Comparison of ENCODE assay signal across 37 cellular contexts in the genomic region with DNA sequence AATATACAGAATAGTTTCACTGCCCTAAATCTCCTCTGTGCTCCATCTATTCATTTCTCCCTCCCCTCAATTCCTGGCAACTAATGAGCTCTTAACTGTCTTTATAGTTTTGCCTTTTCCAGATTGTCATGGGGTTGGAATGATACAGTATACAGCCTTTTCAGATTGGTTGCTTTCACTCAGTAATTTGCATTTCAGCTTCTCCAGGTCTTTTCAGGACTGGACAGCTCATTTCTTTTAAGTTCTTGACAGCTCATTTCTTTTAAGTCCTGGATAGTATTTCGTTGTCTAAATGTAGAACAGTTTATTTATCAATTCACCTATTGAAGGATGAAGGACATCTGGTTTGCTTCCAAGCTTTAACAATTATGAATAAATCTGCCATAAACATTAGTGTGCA. TPM values are rescaled to one million over a fixed set of nuclear protein-coding genes. Genes with fewer than 3 reads are reported as not detected.
"Had no signal": no experiment of that assay in that cellular context is flagged by ENCODE, and none has a peak within 500 bp of the region (broad histone marks: within the 10 kb centered on the region; RNA-seq: fewer than 3 reads in every experiment).

No MANE protein-coding gene starts in this region.

- H3K27ac ChIP-seq: colonic mucosa, esophagus muscularis mucosa, heart right ventricle, lower lobe of right lung, ovary, psoas muscle, sigmoid colon, testis, tibial artery had no signal

- H3K4me3 Mint-ChIP-seq: dendritic cell treated with granulocyte-macrophage colony-stimulating factor and Interleukin-4, amounts not matched to agents 40 ng/mL and 50 ng/mL, for 4 days; endodermal cell; memory B cell; natural killer cell; stimulated activated memory B cell treated with anti-CD40 and anti-IgM and Interleukin-4, amounts not matched to agents 10 μg/mL and 1 μg/mL and 100 μg/mL, for 72 hours; type B pancreatic cell had no signal

- H3K9me3 ChIP-seq: colonic mucosa, ovary, sigmoid colon, testis had no signal

- H3K4me1 ChIP-seq: colonic mucosa, esophagus muscularis mucosa, heart right ventricle, lower lobe of right lung, psoas muscle, sigmoid colon, testis, tibial artery had no signal

- H3K27me3 Mint-ChIP-seq: dendritic cell treated with granulocyte-macrophage colony-stimulating factor and Interleukin-4, amounts not matched to agents 40 ng/mL and 50 ng/mL, for 4 days; memory B cell; stimulated activated memory B cell treated with anti-CD40 and anti-IgM and Interleukin-4, amounts not matched to agents 10 μg/mL and 1 μg/mL and 100 μg/mL, for 72 hours; type B pancreatic cell had no signal

- FAIRE-seq: islet of Langerhans had no signal

- H3K27ac Mint-ChIP-seq: dendritic cell treated with granulocyte-macrophage colony-stimulating factor and Interleukin-4, amounts not matched to agents 40 ng/mL and 50 ng/mL, for 4 days; endodermal cell; memory B cell; natural killer cell; stimulated activated memory B cell treated with anti-CD40 and anti-IgM and Interleukin-4, amounts not matched to agents 10 μg/mL and 1 μg/mL and 100 μg/mL, for 72 hours; type B pancreatic cell had no signal

- DNase-seq: colonic mucosa; effector CD8-positive, alpha-beta T cell; endodermal cell; foreskin melanocyte; glutamatergic neuron; heart right ventricle; hippocampal formation; kidney glomerular epithelial cell; left colon; left ventricle myocardium superior; lower lobe of right lung; natural killer cell; occipital lobe; ovary; posterior cingulate gyrus; psoas muscle; right cardiac atrium; sigmoid colon; stimulated activated CD4-positive, alpha-beta T cell treated with anti-CD3 and anti-CD28 coated beads, Interleukin-2, amount 100 ng/mL, for 24 hours; stimulated activated CD4-positive, alpha-beta T cell treated with anti-CD3 and anti-CD28 coated beads, Interleukin-4, amount 100 ng/mL, for 4 hours; stimulated activated naive CD8-positive, alpha-beta T cell treated with anti-CD3 and anti-CD28 coated beads, Interleukin-15, Interleukin-2, amounts not matched to agents 100 U/mL and 50 U/mL, for 24 hours; substantia nigra; testis; tibial artery had no signal

- H3K4me1 Mint-ChIP-seq: memory B cell; natural killer cell; stimulated activated memory B cell treated with anti-CD40 and anti-IgM and Interleukin-4, amounts not matched to agents 10 μg/mL and 1 μg/mL and 100 μg/mL, for 72 hours had no signal

- H3K36me3 ChIP-seq: colonic mucosa, esophagus muscularis mucosa, heart right ventricle, lower lobe of right lung, ovary, sigmoid colon, tibial artery had no signal

- H3K4me3 ChIP-seq: colonic mucosa, esophagus muscularis mucosa, heart right ventricle, lower lobe of right lung, ovary, psoas muscle, sigmoid colon, testis, tibial artery had no signal

- H3K27me3 ChIP-seq: colonic mucosa, esophagus muscularis mucosa, heart right ventricle, ovary, sigmoid colon, testis, tibial artery had no signal

- H3K36me3 Mint-ChIP-seq: memory B cell; natural killer cell; stimulated activated memory B cell treated with anti-CD40 and anti-IgM and Interleukin-4, amounts not matched to agents 10 μg/mL and 1 μg/mL and 100 μg/mL, for 72 hours; type B pancreatic cell had no signal

- H3K9me3 Mint-ChIP-seq: type B pancreatic cell had no signal

RNA-seq across cellular contexts. Expression of a gene that starts 22.6 kb away (rescaled TPM):
- total RNA-seq: colonic mucosa, endodermal cell, epithelial cell of proximal tubule, esophagus muscularis mucosa, fibroblast of lung, heart right ventricle, left colon, left ventricle myocardium superior, lower lobe of right lung, mononuclear cell, natural killer cell, occipital lobe, ovary, psoas muscle, renal cortical epithelial cell, right cardiac atrium, sigmoid colon, skeletal muscle tissue, testis, urinary bladder had no signal
- polyA plus RNA-seq: fibroblast of lung, heart right ventricle, neural cell, ovary, psoas muscle, right cardiac atrium, sigmoid colon, urinary bladder had no signal

RNA-seq across cellular contexts. Expression of a gene that starts 51.1 kb away (rescaled TPM):
- total RNA-seq: colonic mucosa, endodermal cell, epithelial cell of proximal tubule, esophagus muscularis mucosa, fibroblast of lung, heart right ventricle, left colon, left ventricle myocardium superior, lower lobe of right lung, mononuclear cell, natural killer cell, occipital lobe, ovary, psoas muscle, renal cortical epithelial cell, right cardiac atrium, sigmoid colon, skeletal muscle tissue, urinary bladder had no signal
- polyA plus RNA-seq: fibroblast of lung, heart right ventricle, neural cell, ovary, psoas muscle, right cardiac atrium, sigmoid colon, urinary bladder had no signal

RNA-seq across cellular contexts. Expression of a gene that starts 53.3 kb away (rescaled TPM):
- total RNA-seq: colonic mucosa, endodermal cell, epithelial cell of proximal tubule, esophagus muscularis mucosa, fibroblast of lung, heart right ventricle, left colon, left ventricle myocardium superior, lower lobe of right lung, mononuclear cell, natural killer cell, occipital lobe, ovary, psoas muscle, renal cortical epithelial cell, right cardiac atrium, sigmoid colon, skeletal muscle tissue, testis, urinary bladder had no signal
- polyA plus RNA-seq: fibroblast of lung, heart right ventricle, neural cell, ovary, psoas muscle, right cardiac atrium, sigmoid colon, urinary bladder had no signal

RNA-seq across cellular contexts. Expression of a gene that starts 59.3 kb away (rescaled TPM):
- total RNA-seq: colonic mucosa, endodermal cell, epithelial cell of proximal tubule, esophagus muscularis mucosa, fibroblast of lung, heart right ventricle, left colon, left ventricle myocardium superior, lower lobe of right lung, mononuclear cell, natural killer cell, occipital lobe, ovary, psoas muscle, renal cortical epithelial cell, right cardiac atrium, sigmoid colon, skeletal muscle tissue, testis, urinary bladder had no signal
- polyA plus RNA-seq: fibroblast of lung, heart right ventricle, neural cell, ovary, psoas muscle, right cardiac atrium, sigmoid colon, urinary bladder had no signal
